17 cellular contexts compared by ENCODE assay signal in the genomic region with DNA sequence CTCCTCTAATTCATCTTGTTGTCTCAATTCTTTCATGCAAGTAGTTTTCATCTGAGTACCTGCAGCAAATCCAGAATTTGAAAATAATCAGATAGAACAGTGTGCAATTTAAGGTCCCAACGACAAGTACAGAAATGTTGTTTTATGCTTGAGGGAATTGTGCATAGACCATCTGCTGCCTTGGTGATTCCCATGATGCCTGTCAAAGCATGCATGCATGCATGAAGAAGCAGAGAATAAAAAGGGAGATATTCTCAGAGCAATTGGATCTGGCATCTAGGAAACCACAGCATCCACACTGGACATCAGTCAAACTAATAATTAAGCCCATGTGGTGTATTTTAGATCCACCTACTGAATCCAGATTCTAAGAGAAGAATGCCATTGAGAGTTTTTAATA.
DNase-seq lines count a peak whose midpoint lies in the region; ATAC-seq and TF ChIP-seq lines count a peak whose summit lies in the region.
"Had no signal": no experiment of that assay in that cellular context is flagged by ENCODE, and none has a peak within 500 bp of the region (broad histone marks: within the 10 kb centered on the region; RNA-seq: fewer than 3 reads in every experiment).

No MANE protein-coding gene starts in this region.

- no peaks in the 10 kb centered on the region for H3K36me3 Mint-ChIP-seq in activated CD8-positive, alpha-beta T cell treated with anti-CD3 and anti-CD28 coated beads, Interleukin-2, amount 10 ng/mL, durations not matched to agents 7 days and 5 days (ENCODE audit: low read depth)
- no peaks in the 10 kb centered on the region for H3K36me3 Mint-ChIP-seq in stimulated activated naive B cell treated with anti-CD40 and anti-IgM and Interleukin-4, amounts not matched to agents 10 μg/mL and 1 μg/mL and 100 μg/mL, for 72 hours

- in situ Hi-C loops in G401 (cut with HindIII; ENCODE audit: low sequenced_read_pairs): no loop called here

- no peak for TF ChIP-seq RAD21 in SK-N-SH (IDR thresholded peaks at IDR 0.05; ENCODE audit: low read length)

- H3K4me2 ChIP-seq in SK-N-SH: no peak overlapping the region

- H4K20me1 ChIP-seq in SK-N-SH (ENCODE audit: insufficient read depth): no peaks in the 10 kb centered on the region

- H3K27me3 Mint-ChIP-seq in activated CD8-positive, alpha-beta T cell treated with anti-CD3 and anti-CD28 coated beads, Interleukin-2, amount 10 ng/mL, durations not matched to agents 7 days and 5 days (ENCODE audit: low read depth): no peaks in the 10 kb centered on the region
- no peaks in the 10 kb centered on the region for H3K27me3 Mint-ChIP-seq in stimulated activated naive B cell treated with anti-CD40 and anti-IgM and Interleukin-4, amounts not matched to agents 10 μg/mL and 1 μg/mL and 100 μg/mL, for 72 hours
- H3K27me3 Mint-ChIP-seq: CD4-positive, alpha-beta T cell had no signal

- H3K9ac ChIP-seq in SK-N-SH: no peak overlapping the region

- H3F3A ChIP-seq in SK-N-SH (replicated peaks; ENCODE audit: insufficient read depth): no peaks in the 10 kb centered on the region

- DNase-seq in G401 (ENCODE audit: low spot score): peak; percentile 97
- no peak for DNase-seq in SK-N-SH
- DNase-seq in glomerular visceral epithelial cell (ENCODE audit: extremely low spot score): peak; percentile 1
- DNase-seq in renal cortical epithelial cell (ENCODE audit: low read depth): peak; percentile 24
- DNase-seq in activated CD8-positive, alpha-beta T cell treated with anti-CD3 and anti-CD28 coated beads, Interleukin-2, amount 10 ng/mL, durations not matched to agents 7 days and 5 days: no peak
- no peak for DNase-seq in stimulated activated naive B cell treated with anti-CD40 and anti-IgM and Interleukin-4, amounts not matched to agents 10 μg/mL and 1 μg/mL and 100 μg/mL, for 72 hours
- DNase-seq: CD4-positive, alpha-beta T cell; DMS79 treated with DMSO at 0.1 percent for 48 hours; HCEC 1CT; IMR-90; Karpas-422; NCI-H1105; NCI-H187; NCI-H774; RPMI8226; SIG-M5 had no signal

- H3K27me3 ChIP-seq in SK-N-SH (ENCODE audit: insufficient read depth): no peaks in the 10 kb centered on the region

- no peak overlapping the region for H3K27ac Mint-ChIP-seq in activated CD8-positive, alpha-beta T cell treated with anti-CD3 and anti-CD28 coated beads, Interleukin-2, amount 10 ng/mL, durations not matched to agents 7 days and 5 days
- H3K27ac Mint-ChIP-seq in stimulated activated naive B cell treated with anti-CD40 and anti-IgM and Interleukin-4, amounts not matched to agents 10 μg/mL and 1 μg/mL and 100 μg/mL, for 72 hours: no peak overlapping the region
- H3K27ac Mint-ChIP-seq: CD4-positive, alpha-beta T cell had no signal

- H3K4me1 Mint-ChIP-seq in activated CD8-positive, alpha-beta T cell treated with anti-CD3 and anti-CD28 coated beads, Interleukin-2, amount 10 ng/mL, durations not matched to agents 7 days and 5 days (ENCODE audit: low read depth): no peaks in the 10 kb centered on the region
- no peaks in the 10 kb centered on the region for H3K4me1 Mint-ChIP-seq in stimulated activated naive B cell treated with anti-CD40 and anti-IgM and Interleukin-4, amounts not matched to agents 10 μg/mL and 1 μg/mL and 100 μg/mL, for 72 hours

- H3K9me3 Mint-ChIP-seq in activated CD8-positive, alpha-beta T cell treated with anti-CD3 and anti-CD28 coated beads, Interleukin-2, amount 10 ng/mL, durations not matched to agents 7 days and 5 days (ENCODE audit: insufficient read depth): no peaks in the 10 kb centered on the region
- H3K9me3 Mint-ChIP-seq in stimulated activated naive B cell treated with anti-CD40 and anti-IgM and Interleukin-4, amounts not matched to agents 10 μg/mL and 1 μg/mL and 100 μg/mL, for 72 hours: no peaks in the 10 kb centered on the region

- H3K4me1 ChIP-seq in SK-N-SH (ENCODE audit: control insufficient read depth in 1 of 2, insufficient read depth in 2 of 2, low read depth in 1 of 2, low read length in 1 of 2): no peaks in the 10 kb centered on the region; a peak in 2 of 4 replicates

- no peak for TF ChIP-seq EP300 in SK-N-SH (IDR thresholded peaks at IDR 0.05; ENCODE audit: borderline replicate concordance in 1 of 2, low read depth in 1 of 2, low read length in 1 of 2)

- ATAC-seq in GM21360 (IDR thresholded peaks at IDR 0.05; ENCODE audit: unreplicated experiment): no peak
- ATAC-seq in activated CD8-positive, alpha-beta T cell treated with anti-CD3 and anti-CD28 coated beads, Interleukin-2, amount 10 ng/mL, durations not matched to agents 7 days and 5 days: no peak
- no peak for ATAC-seq in stimulated activated naive B cell treated with anti-CD40 and anti-IgM and Interleukin-4, amounts not matched to agents 10 μg/mL and 1 μg/mL and 100 μg/mL, for 72 hours (replicated peaks)

- no peaks in the 10 kb centered on the region for H3K36me3 ChIP-seq in SK-N-SH (replicated peaks in 1 of 2; ENCODE audit: control insufficient read depth in 1 of 2, insufficient read depth in 2 of 2, low read length in 1 of 2)

- H3K9me2 ChIP-seq in SK-N-SH: 0 out of 2 replicates have a peak, but pooled peaks cover 5% of the 10 kb centered on the region

- H3K4me3 Mint-ChIP-seq in activated CD8-positive, alpha-beta T cell treated with anti-CD3 and anti-CD28 coated beads, Interleukin-2, amount 10 ng/mL, durations not matched to agents 7 days and 5 days: no peak overlapping the region
- no peak overlapping the region for H3K4me3 Mint-ChIP-seq in stimulated activated naive B cell treated with anti-CD40 and anti-IgM and Interleukin-4, amounts not matched to agents 10 μg/mL and 1 μg/mL and 100 μg/mL, for 72 hours
- H3K4me3 Mint-ChIP-seq: CD4-positive, alpha-beta T cell had no signal

- H3K27ac ChIP-seq in SK-N-SH (ENCODE audit: low read depth in 2 of 2, low read length in 1 of 2): no peak overlapping the region

- CTCF ChIA-PET in SK-N-SH (lab: Yijun Ruan, JAX): no interaction called here
- CTCF ChIA-PET in activated CD8-positive, alpha-beta T cell treated with anti-CD3 and anti-CD28 coated beads, Interleukin-2, amount 10 ng/mL, durations not matched to agents 7 days and 5 days (lab: Charles Lee): no interaction called here

- POLR2A ChIA-PET in SK-N-SH (lab: Yijun Ruan, JAX): no interaction called here
- POLR2A ChIA-PET in activated CD8-positive, alpha-beta T cell treated with anti-CD3 and anti-CD28 coated beads, Interleukin-2, amount 10 ng/mL, durations not matched to agents 7 days and 5 days (lab: Charles Lee): no interaction called here

- TF ChIP-seq CTCF in SK-N-SH (IDR thresholded peaks at IDR 0.05): no peak

- H3K9me3 ChIP-seq in SK-N-SH: no peaks in the 10 kb centered on the region

- no peaks in the 10 kb centered on the region for H3K79me2 ChIP-seq in SK-N-SH (ENCODE audit: insufficient read depth)

- H3K4me3 ChIP-seq in SK-N-SH (ENCODE audit: low read depth in 2 of 2, low read length in 1 of 2): no peak overlapping the region

- WGBS in SK-N-SH (ENCODE audit: low lambda C conversion rate): 41% methylated on average over 1 of the region's 1 CpG

- no peak overlapping the region for H2AFZ ChIP-seq in SK-N-SH (ENCODE audit: low read depth)

TF ChIP-seq in SK-N-SH, 30 proteins besides CTCF, POLR2A, EP300 and RAD21:
- TF ChIP-seq TCF12 (IDR thresholded peaks at IDR 0.05): peak; percentile 49; the same call in 1 of the 2 replicates
- TF ChIP-seq JUND (IDR thresholded peaks at IDR 0.05): no peak
- TF ChIP-seq YY1 (IDR thresholded peaks at IDR 0.05; ENCODE audit: low read depth): no peak
- TF ChIP-seq PBX3 (IDR thresholded peaks at IDR 0.05): peak; percentile 27; the same call in 1 of the 2 replicates

Comparison
In these comparisons a context has a peak if more than half of its experiments do, and no peak if none do; other contexts are left out.
1. DNase-seq: peak in G401 (single experiment), glomerular visceral epithelial cell (single experiment) and renal cortical epithelial cell (single experiment); none in SK-N-SH (single experiment), activated CD8-positive, alpha-beta T cell treated with anti-CD3 and anti-CD28 coated beads, Interleukin-2, amount 10 ng/mL, durations not matched to agents 7 days and 5 days (single experiment) and stimulated activated naive B cell treated with anti-CD40 and anti-IgM and Interleukin-4, amounts not matched to agents 10 μg/mL and 1 μg/mL and 100 μg/mL, for 72 hours (single experiment).